ENCODE assay signal across 8 cellular contexts in the genomic region with DNA sequence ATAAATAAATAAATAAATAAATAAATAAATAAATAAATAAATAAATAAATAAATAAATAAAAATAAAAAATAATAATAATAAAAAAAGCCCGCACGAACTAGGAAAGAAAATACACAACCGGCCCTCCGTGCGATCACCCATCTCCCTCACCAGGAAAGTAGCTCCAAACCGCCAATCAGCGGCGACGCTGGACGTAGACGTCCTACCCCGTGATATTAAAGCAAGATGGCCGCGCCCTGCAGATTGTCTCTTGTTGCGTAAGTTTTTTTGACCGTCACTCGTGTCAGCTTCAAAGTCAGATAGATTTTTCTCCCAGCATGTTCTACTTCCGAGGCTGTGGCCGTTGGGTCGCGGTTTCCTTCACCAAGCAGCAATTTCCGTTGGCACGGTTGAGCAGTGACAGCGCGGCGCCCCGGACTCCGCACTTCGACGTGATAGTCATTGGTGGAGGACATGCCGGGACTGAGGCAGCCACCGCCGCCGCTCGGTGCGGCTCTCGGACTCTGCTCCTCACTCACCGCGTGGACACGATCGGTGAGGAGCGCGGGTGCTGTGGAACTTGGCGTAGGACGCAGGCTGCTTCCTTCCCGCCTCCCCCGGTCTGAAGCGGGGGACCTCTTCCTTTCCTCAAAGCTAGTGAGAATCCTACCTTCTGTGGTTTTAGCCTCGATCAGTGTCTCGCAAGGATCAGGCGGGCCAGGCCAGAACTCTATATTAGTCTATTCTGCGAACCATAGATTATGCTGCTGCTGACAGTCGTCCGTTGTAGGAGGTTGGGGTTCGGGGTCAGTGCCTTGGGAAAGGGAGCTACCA. TPM values are rescaled to one million over a fixed set of nuclear protein-coding genes. Genes with fewer than 3 reads are reported as not detected.
DNase-seq lines count a peak whose midpoint lies in the region; ATAC-seq and TF ChIP-seq lines count a peak whose summit lies in the region.

A gene with protein sequence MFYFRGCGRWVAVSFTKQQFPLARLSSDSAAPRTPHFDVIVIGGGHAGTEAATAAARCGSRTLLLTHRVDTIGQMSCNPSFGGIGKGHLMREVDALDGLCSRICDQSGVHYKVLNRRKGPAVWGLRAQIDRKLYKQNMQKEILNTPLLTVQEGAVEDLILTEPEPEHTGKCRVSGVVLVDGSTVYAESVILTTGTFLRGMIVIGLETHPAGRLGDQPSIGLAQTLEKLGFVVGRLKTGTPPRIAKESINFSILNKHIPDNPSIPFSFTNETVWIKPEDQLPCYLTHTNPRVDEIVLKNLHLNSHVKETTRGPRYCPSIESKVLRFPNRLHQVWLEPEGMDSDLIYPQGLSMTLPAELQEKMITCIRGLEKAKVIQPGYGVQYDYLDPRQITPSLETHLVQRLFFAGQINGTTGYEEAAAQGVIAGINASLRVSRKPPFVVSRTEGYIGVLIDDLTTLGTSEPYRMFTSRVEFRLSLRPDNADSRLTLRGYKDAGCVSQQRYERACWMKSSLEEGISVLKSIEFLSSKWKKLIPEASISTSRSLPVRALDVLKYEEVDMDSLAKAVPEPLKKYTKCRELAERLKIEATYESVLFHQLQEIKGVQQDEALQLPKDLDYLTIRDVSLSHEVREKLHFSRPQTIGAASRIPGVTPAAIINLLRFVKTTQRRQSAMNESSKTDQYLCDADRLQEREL (plus strand): TSS at position 201 of the 814 bp plus-strand sequence. CDS start 118 bp downstream, at position 319.

- H3K4me1 Mint-ChIP-seq in activated B cell treated with CpG ODN at 0.5 μM for 24 hours: peaks cover 37% of the 10 kb centered on the region

- H3K27ac ChIP-seq in AG04450 (ENCODE audit: low read depth, low read length) (peak within 1 kb of the TSS; percentile 92), caudate nucleus (ENCODE audit: low read depth, low read length) (peak within 1 kb of the TSS; percentile 97)

- H3K27me3 ChIP-seq in AG04450 (ENCODE audit: control insufficient read depth, insufficient read depth, low read length): no peaks in the 10 kb centered on the region

- no peaks in the 10 kb centered on the region for H3K27me3 Mint-ChIP-seq in activated B cell treated with CpG ODN at 0.5 μM for 24 hours

- TF ChIP-seq CTCF in AG04450 (IDR thresholded peaks at IDR 0.05; ENCODE audit: low read depth, low read length): no peak
- TF ChIP-seq CTCF in activated B cell treated with CpG ODN at 0.5 μM for 24 hours (IDR thresholded peaks at IDR 0.05): no peak

- CTCF ChIA-PET in AG04450 (lab: Charles Lee): interaction anchor here (0.8 to 1.3 kb wide), 3 partner anchors 73 to 1050 kb away, joined by 3 to 7 read pairs (median 4); no protein-coding TSS in a partner anchor
- CTCF ChIA-PET in activated B cell treated with CpG ODN at 0.5 μM for 24 hours (lab: Charles Lee): interaction anchor here (1.0 to 1.7 kb wide), 6 partner anchors 9 to 150 kb away, joined by 3 to 7 read pairs (median 4); a partner anchor contains a TSS

- intact Hi-C loops in activated B cell treated with CpG ODN at 0.5 μM for 24 hours (cut with micrococcal nuclease): loop anchor here (1.0 kb wide), 4 partner anchors 9 to 1782 kb away; a partner anchor contains a TSS

- peak; percentile 70 for DNase-seq in AG04450 (ENCODE audit: low read depth, low spot score)
- peak; percentile 79 for DNase-seq in NCI-H2227 treated with DMSO at 0.1 percent for 48 hours (lab: John Stamatoyannopoulos, UW)
- DNase-seq in activated B cell treated with CpG ODN at 0.5 μM for 24 hours: peak; percentile 61
- DNase-seq in caudate nucleus (lab: John Stamatoyannopoulos, UW): peak; percentile 5 to 95 (median 78)
- DNase-seq in inferior parietal cortex (ENCODE audit: extremely low spot score): peak; percentile 96
- peak; percentile 67 to 76 for DNase-seq in stimulated activated CD4-positive, alpha-beta T cell treated with anti-CD3 and anti-CD28 coated beads, Interleukin-12 subunit alpha, Interleukin-12 subunit beta, amount 100 ng/mL, for 24 hours (ENCODE audit: low read depth in 2 of 2)

- no peaks in the 10 kb centered on the region for H3K9me3 Mint-ChIP-seq in activated B cell treated with CpG ODN at 0.5 μM for 24 hours

- peak within 1 kb of the TSS; percentile 97 for H3K27ac Mint-ChIP-seq in activated B cell treated with CpG ODN at 0.5 μM for 24 hours

- peaks cover 28% of the 10 kb centered on the region for H3K36me3 Mint-ChIP-seq in activated B cell treated with CpG ODN at 0.5 μM for 24 hours (ENCODE audit: low read depth)

- ATAC-seq in GM18907 (IDR thresholded peaks at IDR 0.05; ENCODE audit: unreplicated experiment) (peak; percentile 97), HG03159 (IDR thresholded peaks at IDR 0.05; ENCODE audit: unreplicated experiment) (peak; percentile 98), activated B cell treated with CpG ODN at 0.5 μM for 24 hours (ENCODE audit: low read depth) (peak; percentile 94)

- no peaks in the 10 kb centered on the region; the same call in 1 of the 2 replicates for H3K9me3 ChIP-seq in AG04450 (ENCODE audit: control insufficient read depth, insufficient read depth, low read length)

- peak within 1 kb of the TSS; percentile 97 for H3K4me3 Mint-ChIP-seq in activated B cell treated with CpG ODN at 0.5 μM for 24 hours

- POLR2A ChIA-PET in AG04450 (lab: Yijun Ruan, JAX): interaction anchor here (0.6 to 1.5 kb wide), 8 partner anchors 10 to 119 kb away, joined by 3 to 7 read pairs (median 5); a partner anchor contains a TSS
- POLR2A ChIA-PET in activated B cell treated with CpG ODN at 0.5 μM for 24 hours (lab: Charles Lee): interaction anchor here (0.6 to 4.0 kb wide), 22 partner anchors 10 to 841 kb away, joined by 3 to 145 read pairs (median 6); a partner anchor contains a TSS

- peak within 1 kb of the TSS; percentile 76 for H3K4me3 ChIP-seq in AG04450 (ENCODE audit: low read depth, low read length)

RNA-seq across cellular contexts. Expression of the gene that starts here (rescaled TPM):
- 21.1 and 23.1 TPM in 2 replicates for polyA plus RNA-seq in AG04450 (2011; rRNA removed)
- polyA minus RNA-seq in AG04450 (2011; rRNA and poly(A)+ RNA removed): 15.0 and 16.7 TPM in 2 replicates
- 58.5 and 59.3 TPM in 2 replicates for total RNA-seq in activated B cell treated with CpG ODN at 0.5 μM for 24 hours

Comparison
In these comparisons a context has a peak if more than half of its experiments do, and no peak if none do; other contexts are left out.
1. Peak in every context shown above with its lines: DNase-seq, ATAC-seq, H3K4me3 ChIP-seq and H3K27ac ChIP-seq.